ENCODE assay signal across 27 cellular contexts in the genomic region with DNA sequence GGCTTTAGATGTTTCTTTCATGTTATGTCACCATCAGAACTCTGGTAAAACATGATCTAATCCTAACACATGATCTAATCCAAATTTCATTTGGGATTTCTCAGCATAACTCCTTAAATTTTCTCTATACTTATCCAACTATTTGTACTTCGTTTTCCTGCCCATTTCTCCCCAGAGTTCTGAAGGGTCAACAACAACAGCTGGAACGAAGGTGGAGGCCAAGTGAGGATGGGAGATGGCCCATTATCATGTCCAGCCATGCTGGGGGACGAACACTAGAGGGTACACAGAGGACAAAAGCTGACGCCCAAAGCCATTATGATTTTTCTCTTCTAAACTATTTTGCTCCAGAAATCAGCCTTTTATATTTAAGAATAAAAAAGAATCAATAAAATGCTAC.
"Had no signal": no experiment of that assay in that cellular context is flagged by ENCODE, and none has a peak within 500 bp of the region (broad histone marks: within the 10 kb centered on the region; RNA-seq: fewer than 3 reads in every experiment).

No MANE protein-coding gene starts in this region.

- ATAC-seq: activated CD8-positive, alpha-beta memory T cell treated with anti-CD3 and anti-CD28 coated beads, Interleukin-2, amount 10 ng/mL, durations not matched to agents 7 days and 5 days; activated CD8-positive, alpha-beta T cell treated with anti-CD3 and anti-CD28 coated beads, Interleukin-2, amount 10 ng/mL, durations not matched to agents 7 days and 5 days; activated naive CD8-positive, alpha-beta T cell treated with anti-CD3 and anti-CD28 coated beads, Interleukin-2, amount 50 U/mL, for 24 hours had no signal

- H3K9me3 ChIP-seq: colonic mucosa, pancreas, prostate gland, transverse colon had no signal

- H3K27me3 ChIP-seq: colonic mucosa, pancreas, transverse colon had no signal

- H3K4me3 ChIP-seq: colonic mucosa, pancreas, prostate gland, transverse colon had no signal

- H3K4me1 ChIP-seq: colonic mucosa, prostate gland had no signal

- H3K36me3 ChIP-seq: colonic mucosa, pancreas, prostate gland, transverse colon had no signal

- H3K27ac ChIP-seq: pancreas, prostate gland, transverse colon had no signal

- DNase-seq: activated B cell treated with CpG ODN at 0.5 μM for 24 hours; activated CD4-positive, alpha-beta T cell treated with anti-CD3 and anti-CD28 coated beads, Interleukin-2, amount 50 U/mL, for 1 hour; activated CD8-positive, alpha-beta memory T cell treated with anti-CD3 and anti-CD28 coated beads, Interleukin-2, amount 10 ng/mL, durations not matched to agents 7 days and 5 days; activated CD8-positive, alpha-beta T cell treated with anti-CD3 and anti-CD28 coated beads, Interleukin-2, amount 10 ng/mL, durations not matched to agents 7 days and 5 days; activated naive CD8-positive, alpha-beta T cell treated with anti-CD3 and anti-CD28 coated beads, Interleukin-2, amount 50 U/mL, for 24 hours; activated T-cell treated with anti-CD3 and anti-CD28 coated beads, Interleukin-2, amount 50 U/mL, for 48 hours; amygdala; cerebellar nuclear complex; colonic mucosa; effector memory CD4-positive, alpha-beta T cell; erythroblast; head of caudate nucleus; hypothalamus; immature natural killer cell; kidney; mammary epithelial cell; naive B cell; nephron progenitor cell; nucleus accumbens; pancreas; retina; stimulated activated CD4-positive, alpha-beta T cell treated with anti-CD3 and anti-CD28 coated beads, Interleukin-15, amount 100 ng/mL, for 24 hours; stimulated activated CD4-positive, alpha-beta T cell treated with anti-CD3 and anti-CD28 coated beads, Interleukin-2, amount 100 ng/mL, for 24 hours; stimulated activated naive CD4-positive, alpha-beta T cell; T-helper 1 cell; transverse colon had no signal
